ENCODE assay signal across 1 cellular context in genomic region chr16:88062341-88062861, GRCh38.
TF ChIP-seq lines count a peak whose summit lies in the region.

No MANE protein-coding gene starts in this region.

TF ChIP-seq in WTC11, 78 proteins besides CTCF, POLR2A, EP300 and RAD21 (continued from another document):
- TF ChIP-seq MXD4 (CRISPR knock-in tag; IDR thresholded peaks at IDR 0.05; ENCODE audit: borderline replicate concordance) (no peak), PREB (CRISPR knock-in tag; IDR thresholded peaks at IDR 0.05; ENCODE audit: borderline replicate concordance) (no peak), E2F4 (CRISPR knock-in tag; IDR thresholded peaks at IDR 0.05; ENCODE audit: borderline replicate concordance, low read depth) (no peak), MYBL2 (CRISPR knock-in tag; IDR thresholded peaks at IDR 0.05) (no peak), TEAD1 (CRISPR knock-in tag; IDR thresholded peaks at IDR 0.05) (no peak), ZNF396 (CRISPR knock-in tag; IDR thresholded peaks at IDR 0.05; ENCODE audit: borderline replicate concordance) (no peak), JUN (CRISPR knock-in tag; IDR thresholded peaks at IDR 0.05) (no peak), EMX1 (CRISPR knock-in tag; IDR thresholded peaks at IDR 0.05) (no peak)
